ENCODE assay signal across 18 cellular contexts in genomic region chr1:12142141-12142823, GRCh38. TPM values are rescaled to one million over a fixed set of nuclear protein-coding genes. Genes with fewer than 3 reads are reported as not detected.
A peak's percentile ranks its signal among the peaks of the same experiment; 100 is the strongest.
DNase-seq lines count a peak whose midpoint lies in the region; ATAC-seq, FAIRE-seq and TF ChIP-seq lines count a peak whose summit lies in the region.
"Had no signal": no experiment of that assay in that cellular context is flagged by ENCODE, and none has a peak within 500 bp of the region (broad histone marks: within the 10 kb centered on the region; RNA-seq: fewer than 3 reads in every experiment).

No MANE protein-coding gene starts in this region.

- H3K79me2 ChIP-seq in GM12878 (ENCODE audit: control insufficient read depth, insufficient read depth, low read length) (no peaks in the 10 kb centered on the region; the same call in 1 of the 2 replicates), neural progenitor cell (ENCODE audit: low read depth) (no peaks in the 10 kb centered on the region)

- POLR2A ChIA-PET in GM12878 (lab: Charles Lee): interaction anchor here (1.8 kb wide), 1 partner anchor 27 kb away, joined by 5 read pairs; no protein-coding TSS in a partner anchor

- H3K4me2 ChIP-seq in GM12878 (ENCODE audit: control insufficient read depth, insufficient read depth) (no peak overlapping the region), neural progenitor cell (no peak overlapping the region)

- BruUV-seq in GM12878 (replicated peaks; lab: Mats Ljungman, UMichigan): no TSS peak

- H4K20me1 ChIP-seq in GM12878 (ENCODE audit: control insufficient read depth, insufficient read depth) (no peaks in the 10 kb centered on the region), neural progenitor cell (ENCODE audit: low read depth) (no peaks in the 10 kb centered on the region)

- peak; percentile 52 for DNase-seq in natural killer cell treated with Interleukin-12 subunit alpha and Interleukin-12 subunit beta and Interleukin-15 and Interleukin-18, amount 100 ng/mL, for 72 hours (ENCODE audit: low spot score)
- DNase-seq in natural killer cell (no peak), GM12878 (ENCODE audit: low read depth, low spot score) (no peak), neural progenitor cell (ENCODE audit: low spot score) (peak; percentile 62), SW480 (ENCODE audit: low spot score) (no peak), HuH-7 (ENCODE audit: low spot score) (no peak), NCI-H1436 (lab: John Stamatoyannopoulos, UW) (no peak)
- DNase-seq: activated naive CD4-positive, alpha-beta T cell treated with Interleukin-2 at 50 U/mL for 16 hours; mesendoderm; NCI-H1436 treated with DMSO at 0.1 percent for 48 hours; NCI-H2171; SIG-M5; stimulated activated naive CD4-positive, alpha-beta T cell treated with Interleukin-2 at 50 U/mL for 16 hours had no signal

- H3F3A ChIP-seq in neural progenitor cell (ENCODE audit: low read depth): no peaks in the 10 kb centered on the region

- no peak for FAIRE-seq in GM12878 (lab: Jason Lieb, UNC)

- no peak overlapping the region for H3K27ac Mint-ChIP-seq in natural killer cell treated with Interleukin-12 subunit alpha and Interleukin-12 subunit beta and Interleukin-15 and Interleukin-18, amount 100 ng/mL, for 72 hours
- H3K27ac Mint-ChIP-seq in natural killer cell: peak overlapping the region in 1 of 2 donors; percentile 86
- peak overlapping the region; percentile 25 for H3K27ac Mint-ChIP-seq in neural progenitor cell

- no peak overlapping the region for H3K4me3 ChIP-seq in GM12878
- H3K4me3 ChIP-seq in neural progenitor cell: no peak overlapping the region
- H3K4me3 ChIP-seq: upper lobe of right lung had no signal

- CTCF ChIA-PET in GM12878 (lab: Yijun Ruan, JAX): interaction anchor here (1.1 to 3.2 kb wide), 2 partner anchors 18 to 459 kb away, joined by 3 to 15 read pairs; no protein-coding TSS in a partner anchor

- H3K4me1 ChIP-seq in GM12878 (ENCODE audit: control insufficient read depth, insufficient read depth, low read length) (peaks cover 38% of the 10 kb centered on the region), neural progenitor cell (peaks cover 10% of the 10 kb centered on the region)

- no peak for TF ChIP-seq EP300 in GM12878 (IDR thresholded peaks at IDR 0.05; ENCODE audit: borderline replicate concordance in 1 of 2, control insufficient read depth in 1 of 2, low read depth in 2 of 2, low read length in 2 of 2)

- RAD21 ChIA-PET in GM12878 (lab: Charles Lee; ENCODE audit: unreplicated experiment): interaction anchor here (1.6 to 12.5 kb wide), 2 partner anchors 18 to 26 kb away, joined by 4 to 119 read pairs; partner anchors contain the start of gene TNFRSF1B

- H3K36me3 ChIP-seq in GM12878 (ENCODE audit: control insufficient read depth in 2 of 2, insufficient read depth in 2 of 2, low read length in 1 of 2) (peaks cover 20 to 25% of the 10 kb centered on the region in 2 experiments), neural progenitor cell (no peaks in the 10 kb centered on the region)
- H3K36me3 ChIP-seq: upper lobe of right lung had no signal

- no peak overlapping the region for H3K4me3 Mint-ChIP-seq in natural killer cell treated with Interleukin-12 subunit alpha and Interleukin-12 subunit beta and Interleukin-15 and Interleukin-18, amount 100 ng/mL, for 72 hours
- H3K4me3 Mint-ChIP-seq in natural killer cell (no peak overlapping the region), neural progenitor cell (no peak overlapping the region)
- H3K4me3 Mint-ChIP-seq: neural crest cell; T-helper 2 cell treated with Interferon-gamma antibody and Interleukin-4, amounts not matched to agents 5 μg/mL and 100 μg/mL, for 36 hours had no signal

- H3K27me3 Mint-ChIP-seq in natural killer cell treated with Interleukin-12 subunit alpha and Interleukin-12 subunit beta and Interleukin-15 and Interleukin-18, amount 100 ng/mL, for 72 hours: no peaks in the 10 kb centered on the region
- no peaks in the 10 kb centered on the region for H3K27me3 Mint-ChIP-seq in natural killer cell (ENCODE audit: low read depth in 2 of 2)
- H3K27me3 Mint-ChIP-seq in neural progenitor cell (ENCODE audit: insufficient read depth, low read depth): peaks cover 4% of the 10 kb centered on the region

- ATAC-seq in natural killer cell treated with Interleukin-12 subunit alpha and Interleukin-12 subunit beta and Interleukin-15 and Interleukin-18, amount 100 ng/mL, for 72 hours: no peak
- no peak for ATAC-seq in natural killer cell
- ATAC-seq in GM12878: no peak
- no peak for ATAC-seq in GM18498 (IDR thresholded peaks at IDR 0.05; ENCODE audit: unreplicated experiment)

- H3K9me3 Mint-ChIP-seq in natural killer cell treated with Interleukin-12 subunit alpha and Interleukin-12 subunit beta and Interleukin-15 and Interleukin-18, amount 100 ng/mL, for 72 hours: no peaks in the 10 kb centered on the region
- H3K9me3 Mint-ChIP-seq in natural killer cell (no peaks in the 10 kb centered on the region), neural progenitor cell (no peaks in the 10 kb centered on the region)
- H3K9me3 Mint-ChIP-seq: neural crest cell; T-helper 2 cell treated with Interferon-gamma antibody and Interleukin-4, amounts not matched to agents 5 μg/mL and 100 μg/mL, for 36 hours had no signal

- TF ChIP-seq CTCF in natural killer cell (IDR thresholded peaks at IDR 0.05): no peak
- no peak for TF ChIP-seq CTCF in GM12878 (IDR thresholded peaks at IDR 0.05 in 2 of 3, conservative IDR thresholded peaks at IDR 0.05 in 1 of 3; ENCODE audit: control insufficient read depth in 2 of 3, extremely low read depth in 1 of 3, insufficient read depth in 1 of 3, low read depth in 3 of 3, low read length in 3 of 3)
- TF ChIP-seq CTCF in neural progenitor cell (IDR thresholded peaks at IDR 0.05): no peak

- H3K9me3 ChIP-seq in GM12878 (replicated peaks; ENCODE audit: control insufficient read depth, insufficient read depth, low read length): no peaks in the 10 kb centered on the region
- no peaks in the 10 kb centered on the region for H3K9me3 ChIP-seq in neural progenitor cell (ENCODE audit: low read depth)
- H3K9me3 ChIP-seq: upper lobe of right lung had no signal

- in situ Hi-C loops in GM12878 (cut with MboI): no loop called here

- no peaks in the 10 kb centered on the region for H3K36me3 Mint-ChIP-seq in natural killer cell treated with Interleukin-12 subunit alpha and Interleukin-12 subunit beta and Interleukin-15 and Interleukin-18, amount 100 ng/mL, for 72 hours
- H3K36me3 Mint-ChIP-seq in natural killer cell (no peaks in the 10 kb centered on the region), neural progenitor cell (no peaks in the 10 kb centered on the region)

- WGBS in GM12878 (ENCODE audit: insufficient coverage, insufficient replicate concordance, low lambda C conversion rate, missing lambda C conversion rate): 91% methylated on average over 16 of the region's 18 CpGs

- H3K27ac ChIP-seq in GM12878 (ENCODE audit: control insufficient read depth, insufficient read depth) (no peak overlapping the region), neural progenitor cell (no peak overlapping the region)

- SMC1A ChIA-PET in GM12878 (lab: Charles Lee; ENCODE audit: uncharacterized antibody, unreplicated experiment): interaction anchor here (1.4 to 19.3 kb wide), 2 partner anchors 18 to 27 kb away, joined by 4 to 347 read pairs; partner anchors contain the start of gene TNFRSF1B

- H3K27me3 ChIP-seq in GM12878 (replicated peaks in 1 of 2; ENCODE audit: control insufficient read depth in 2 of 2, insufficient read depth in 2 of 2, low read length in 1 of 2) (no peaks in the 10 kb centered on the region), neural progenitor cell (no peaks in the 10 kb centered on the region)
- H3K27me3 ChIP-seq: upper lobe of right lung had no signal

- no peak overlapping the region for H2AFZ ChIP-seq in GM12878 (ENCODE audit: control insufficient read depth, low read depth, low read length)
- H2AFZ ChIP-seq in neural progenitor cell (replicated peaks): peak overlapping the region; percentile 5

- peaks cover 28 to 38% of the 10 kb centered on the region in 2 donors for H3K4me1 Mint-ChIP-seq in natural killer cell treated with Interleukin-12 subunit alpha and Interleukin-12 subunit beta and Interleukin-15 and Interleukin-18, amount 100 ng/mL, for 72 hours (ENCODE audit: low read depth in 2 of 2)
- H3K4me1 Mint-ChIP-seq in natural killer cell: peaks cover 22 to 32% of the 10 kb centered on the region in 2 donors
- peaks cover 30% of the 10 kb centered on the region for H3K4me1 Mint-ChIP-seq in neural progenitor cell

- TF ChIP-seq RAD21 in GM12878 (IDR thresholded peaks at IDR 0.05; ENCODE audit: insufficient read depth, low read depth, low read length): no peak

- intact Hi-C loops in natural killer cell (cut with micrococcal nuclease): no loop called here
- intact Hi-C loops in GM12878 (cut with micrococcal nuclease; ENCODE audit: unreplicated experiment): loop anchor here (5.0 kb wide), 1 partner anchor 65 kb away; no protein-coding TSS in a partner anchor

- TF ChIP-seq POLR2A in GM12878 (IDR thresholded peaks at IDR 0.05; ENCODE audit: low read depth, low read length): 0 out of 2 replicates have a peak, but pooled peaks have one; percentile 31

- H3K9ac ChIP-seq in GM12878 (ENCODE audit: control insufficient read depth, insufficient read depth, low read length): no peak overlapping the region
- no peak overlapping the region for H3K9ac ChIP-seq in neural progenitor cell

TF ChIP-seq in GM12878, 131 proteins besides CTCF, POLR2A, EP300 and RAD21 (continues in another document):
- TF ChIP-seq EGR1 (IDR thresholded peaks at IDR 0.05; ENCODE audit: borderline replicate concordance in 1 of 2, low read depth in 2 of 2, low read length in 2 of 2): no peak

RNA-seq across cellular contexts. Expression of gene TNFRSF1B, which starts 24.5 kb away (rescaled TPM):
- 100 to 1,000 TPM; 452 to 479 TPM for total RNA-seq in natural killer cell treated with Interleukin-12 subunit alpha and Interleukin-12 subunit beta and Interleukin-15 and Interleukin-18, amount 100 ng/mL, for 72 hours
- total RNA-seq in natural killer cell: 100 to 1,000 TPM; 152 to 173 (median 172) TPM
- total RNA-seq in GM12878 (2013; cell fraction: nucleolus; rRNA removed): 88.1 and 95.5 TPM in 2 replicates
- 33.0 and 39.9 TPM in 2 replicates for total RNA-seq in GM12878 (2014; rRNA removed)
- 22.4 and 24.4 TPM in 2 replicates for total RNA-seq in GM12878 (2014; rRNA removed; fragmentation: Illumina TruSeq; extraction: Trizol)
- total RNA-seq in GM12878 (2021): 78.8 and 87.2 TPM in 2 replicates
- 22.2 TPM for polyA plus RNA-seq in GM12878 (2011; ENCODE audit: low read depth)
- polyA plus RNA-seq in GM12878 (2011; rRNA removed): 35.0 and 66.4 TPM in 2 replicates
- 84.0 and 115 TPM in 2 replicates for polyA plus RNA-seq in GM12878 (2011; cell fraction: cytosol; rRNA removed)
- 23.9 and 33.3 TPM in 2 replicates for polyA plus RNA-seq in GM12878 (2011; cell fraction: nucleus; rRNA removed)
- 50.4 and 50.7 TPM in 2 replicates for polyA plus RNA-seq in GM12878 (2012)
- polyA plus RNA-seq in GM12878 (2014; fragmentation: Illumina TruSeq; extraction: Trizol): 15.0 and 32.4 TPM in 2 replicates
- 10 to 100 TPM; 10.1 to 11.6 TPM for polyA plus RNA-seq in GM12878 (2014; fragmentation: Nextera tagmentation; extraction: Ambion mirVana)
- 47.3 and 53.1 TPM in 2 replicates for polyA plus RNA-seq in GM12878 (2014; rRNA removed)
- 10 to 100 TPM; 34.8 to 47.5 TPM for polyA plus RNA-seq in GM12878 (2016; fragmentation: Nextera tagmentation; extraction: Ambion mirVana)
- polyA minus RNA-seq in GM12878 (2011; rRNA and poly(A)+ RNA removed): 44.6 and 88.0 TPM in 2 replicates
- polyA minus RNA-seq in GM12878 (2011; cell fraction: cytosol; rRNA and poly(A)+ RNA removed): 32.2 and 47.0 TPM in 2 replicates
- 11.2 and 26.9 TPM in 2 replicates for polyA minus RNA-seq in GM12878 (2011; cell fraction: nucleus; rRNA and poly(A)+ RNA removed)
- 0.04 and 0.22 TPM in 2 replicates for total RNA-seq in neural progenitor cell (ENCODE audit: low replicate concordance)
- total RNA-seq: OCI-LY7 had no signal

Comparison
In these comparisons a context has a peak if more than half of its experiments do, and no peak if none do; other contexts are left out.
1. DNase-seq: peak in natural killer cell treated with Interleukin-12 subunit alpha and Interleukin-12 subunit beta and Interleukin-15 and Interleukin-18, amount 100 ng/mL, for 72 hours (single experiment) and neural progenitor cell (single experiment); none in natural killer cell (single experiment), GM12878 (single experiment), SW480 (single experiment), HuH-7 (single experiment) and NCI-H1436 (single experiment).
2. RNA of gene TNFRSF1B, which starts 24.5 kb away (total RNA-seq): 452 to 479 TPM in natural killer cell treated with Interleukin-12 subunit alpha and Interleukin-12 subunit beta and Interleukin-15 and Interleukin-18, amount 100 ng/mL, for 72 hours, 152 to 173 TPM in natural killer cell and 22.4 to 95.5 TPM in GM12878; 0.04 to 0.22 TPM in neural progenitor cell; every median in the first group is over 10 times any median in the second.